17 cellular contexts compared by ENCODE assay signal in genomic region chr13:106916329-106916728, GRCh38.
DNase-seq lines count a peak whose midpoint lies in the region; ATAC-seq and TF ChIP-seq lines count a peak whose summit lies in the region.
"Had no signal": no experiment of that assay in that cellular context is flagged by ENCODE, and none has a peak within 500 bp of the region (broad histone marks: within the 10 kb centered on the region; RNA-seq: fewer than 3 reads in every experiment).

No MANE protein-coding gene starts in this region.

- peak overlapping the region in 7 of 8 donors; percentile 88 to 95 (median 92) for H3K27ac ChIP-seq in spleen
- H3K27ac ChIP-seq: SJSA1 had no signal

- TF ChIP-seq CTCF in spleen (IDR thresholded peaks at IDR 0.05 in 8 of 11, conservative IDR thresholded peaks at IDR 0.05 in 3 of 11), result no peak

- DNase-seq in activated naive CD4-positive, alpha-beta T cell treated with anti-CD3 and anti-CD28 coated beads, Interleukin-2, amount 50 U/mL, for 72 hours (ENCODE audit: low spot score in 2 of 2), result no peak
- DNase-seq in spleen, result no peak
- no peak for DNase-seq in dedifferentiated amniotic fluid mesenchymal stem cell (ENCODE audit: extremely low spot score)
- no peak for DNase-seq in NAMALWA (ENCODE audit: low spot score)
- DNase-seq: activated CD8-positive, alpha-beta T cell treated with anti-CD3 and anti-CD28 coated beads for 36 hours; activated effector memory CD4-positive, alpha-beta T cell treated with Interleukin-2 at 50 U/mL for 16 hours; COR-L47; effector memory CD4-positive, alpha-beta T cell; NCI-H2171 treated with DMSO at 0.1 percent for 48 hours; stimulated activated CD4-positive, alpha-beta T cell treated with anti-CD3 and anti-CD28 coated beads, Interleukin-4, amount 100 ng/mL, for 1 hour had no signal

- H3K9me3 Mint-ChIP-seq in activated naive CD4-positive, alpha-beta T cell treated with anti-CD3 and anti-CD28 coated beads, Interleukin-2, amount 50 U/mL, for 24 hours, result no peaks in the 10 kb centered on the region
- H3K9me3 Mint-ChIP-seq in activated naive CD4-positive, alpha-beta T cell treated with anti-CD3 and anti-CD28 coated beads, Interleukin-2, amount 50 U/mL, for 72 hours, result peaks cover 8% of the 10 kb centered on the region in 2 donors
- peaks cover 5% of the 10 kb centered on the region for H3K9me3 Mint-ChIP-seq in activated T-helper 17 cell treated with anti-CD3 and anti-CD28 coated beads, Interleukin-2, amount 50 U/mL, for 72 hours
- H3K9me3 Mint-ChIP-seq: activated CD8-positive, alpha-beta T cell treated with anti-CD3 and anti-CD28 coated beads for 36 hours had no signal

- H3K9ac ChIP-seq in iPS-15b (ENCODE audit: low read depth, low read length), result no peak overlapping the region

- intact Hi-C loops in spleen (cut with DNase I; ENCODE audit: low total_unique reads), result no loop called here

- H3K27me3 ChIP-seq in iPS-15b (ENCODE audit: control insufficient read depth, insufficient read depth, low read length), result no peaks in the 10 kb centered on the region
- peaks cover 0 to 26% (median 0%) of the 10 kb centered on the region in 7 donors for H3K27me3 ChIP-seq in spleen (replicated peaks in 1 of 7)
- H3K27me3 ChIP-seq: SJSA1, uterus had no signal

- peak overlapping the region; percentile 33 for H3K4me3 ChIP-seq in iPS-15b (ENCODE audit: low read depth, low read length)
- no peak overlapping the region for H3K4me3 ChIP-seq in spleen
- H3K4me3 ChIP-seq: K562, SJSA1 had no signal

- H3K36me3 Mint-ChIP-seq in activated naive CD4-positive, alpha-beta T cell treated with anti-CD3 and anti-CD28 coated beads, Interleukin-2, amount 50 U/mL, for 24 hours, result no peaks in the 10 kb centered on the region
- H3K36me3 Mint-ChIP-seq in activated naive CD4-positive, alpha-beta T cell treated with anti-CD3 and anti-CD28 coated beads, Interleukin-2, amount 50 U/mL, for 72 hours, result no peaks in the 10 kb centered on the region
- H3K36me3 Mint-ChIP-seq in activated T-helper 17 cell treated with anti-CD3 and anti-CD28 coated beads, Interleukin-2, amount 50 U/mL, for 72 hours (ENCODE audit: low read depth), result no peaks in the 10 kb centered on the region

- peaks cover 24% of the 10 kb centered on the region for H3K27me3 Mint-ChIP-seq in activated naive CD4-positive, alpha-beta T cell treated with anti-CD3 and anti-CD28 coated beads, Interleukin-2, amount 50 U/mL, for 24 hours
- peaks cover 3% of the 10 kb centered on the region for H3K27me3 Mint-ChIP-seq in activated T-helper 17 cell treated with anti-CD3 and anti-CD28 coated beads, Interleukin-2, amount 50 U/mL, for 72 hours

- no peak overlapping the region for H3K27ac Mint-ChIP-seq in activated naive CD4-positive, alpha-beta T cell treated with anti-CD3 and anti-CD28 coated beads, Interleukin-2, amount 50 U/mL, for 24 hours
- no peak overlapping the region for H3K27ac Mint-ChIP-seq in activated naive CD4-positive, alpha-beta T cell treated with anti-CD3 and anti-CD28 coated beads, Interleukin-2, amount 50 U/mL, for 72 hours
- no peak overlapping the region for H3K27ac Mint-ChIP-seq in activated T-helper 17 cell treated with anti-CD3 and anti-CD28 coated beads, Interleukin-2, amount 50 U/mL, for 72 hours
- H3K27ac Mint-ChIP-seq: activated CD8-positive, alpha-beta T cell treated with anti-CD3 and anti-CD28 coated beads for 36 hours had no signal

- ATAC-seq in activated naive CD4-positive, alpha-beta T cell treated with anti-CD3 and anti-CD28 coated beads, Interleukin-2, amount 50 U/mL, for 72 hours, result no peak
- ATAC-seq in activated T-helper 17 cell treated with anti-CD3 and anti-CD28 coated beads, Interleukin-2, amount 50 U/mL, for 72 hours (replicated peaks), result no peak
- ATAC-seq in GM18511 (IDR thresholded peaks at IDR 0.05; ENCODE audit: unreplicated experiment), result no peak
- ATAC-seq: activated CD8-positive, alpha-beta T cell treated with anti-CD3 and anti-CD28 coated beads for 36 hours; K562 had no signal

- no peaks in the 10 kb centered on the region for H3K36me3 ChIP-seq in iPS-15b (ENCODE audit: control insufficient read depth, insufficient read depth, low read length)
- H3K36me3 ChIP-seq in spleen, result no peaks in the 10 kb centered on the region
- H3K36me3 ChIP-seq: SJSA1, uterus had no signal

- no peaks in the 10 kb centered on the region for H3K9me3 ChIP-seq in iPS-15b (ENCODE audit: control insufficient read depth, insufficient read depth, low read length)
- H3K9me3 ChIP-seq in spleen, result no peaks in the 10 kb centered on the region
- H3K9me3 ChIP-seq: SJSA1, uterus had no signal

- peaks cover 10% of the 10 kb centered on the region for H3K4me1 Mint-ChIP-seq in activated naive CD4-positive, alpha-beta T cell treated with anti-CD3 and anti-CD28 coated beads, Interleukin-2, amount 50 U/mL, for 24 hours
- H3K4me1 Mint-ChIP-seq in activated T-helper 17 cell treated with anti-CD3 and anti-CD28 coated beads, Interleukin-2, amount 50 U/mL, for 72 hours, result peaks cover 4% of the 10 kb centered on the region

- H3K4me1 ChIP-seq in iPS-15b (ENCODE audit: control insufficient read depth, insufficient read depth, low read length) (peaks cover 11% of the 10 kb centered on the region), spleen (peaks cover 0 to 39% (median 17%) of the 10 kb centered on the region in 6 donors)
- H3K4me1 ChIP-seq: uterus had no signal

- WGBS in spleen, 5 donors, result 66 to 74% (median 71%) methylated on average over 11 of the region's 11 CpGs

- H3K4me3 Mint-ChIP-seq in activated naive CD4-positive, alpha-beta T cell treated with anti-CD3 and anti-CD28 coated beads, Interleukin-2, amount 50 U/mL, for 24 hours, result peak overlapping the region; percentile 33
- H3K4me3 Mint-ChIP-seq in activated T-helper 17 cell treated with anti-CD3 and anti-CD28 coated beads, Interleukin-2, amount 50 U/mL, for 72 hours, result peak overlapping the region; percentile 67
- H3K4me3 Mint-ChIP-seq: activated CD8-positive, alpha-beta T cell treated with anti-CD3 and anti-CD28 coated beads for 36 hours had no signal

- no peak for TF ChIP-seq POLR2A in spleen (IDR thresholded peaks at IDR 0.05)
